9 cellular contexts compared by ENCODE assay signal in the genomic region with DNA sequence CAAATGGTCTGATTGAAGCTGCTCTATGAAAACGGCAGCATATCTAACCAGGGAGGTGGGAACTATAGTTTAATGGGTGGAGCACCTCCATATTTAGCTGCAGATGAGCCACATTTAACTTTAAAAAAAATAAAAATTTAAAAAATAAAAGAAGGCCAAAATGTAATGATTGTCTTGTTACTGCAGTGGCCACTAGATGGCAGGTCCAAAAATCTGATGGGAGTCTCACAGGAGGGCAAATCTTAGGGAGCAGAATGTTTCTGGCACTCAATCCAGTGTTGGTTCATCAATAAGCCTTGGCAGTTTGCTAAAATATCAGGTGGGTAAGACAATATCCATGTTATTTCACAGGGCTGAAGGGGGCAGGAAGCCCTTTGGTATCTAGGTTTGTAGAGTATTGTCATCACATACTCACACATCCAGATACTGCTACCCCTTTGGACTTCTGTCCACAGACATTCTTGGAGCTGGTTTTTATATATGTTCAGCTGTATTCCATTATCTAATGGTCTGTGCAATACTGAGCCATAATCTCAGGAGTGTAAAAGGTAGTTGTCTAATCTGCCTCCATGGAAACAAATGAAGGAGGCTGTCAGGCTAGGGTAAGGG.
DNase-seq lines count a peak whose midpoint lies in the region; ATAC-seq and TF ChIP-seq lines count a peak whose summit lies in the region.
"Had no signal": no experiment of that assay in that cellular context is flagged by ENCODE, and none has a peak within 500 bp of the region (broad histone marks: within the 10 kb centered on the region; RNA-seq: fewer than 3 reads in every experiment).

No MANE protein-coding gene starts in this region.

- peaks cover 1% of the 10 kb centered on the region for H3K27me3 Mint-ChIP-seq in endothelial cell (ENCODE audit: unreplicated experiment)
- no peaks in the 10 kb centered on the region for H3K27me3 Mint-ChIP-seq in T-helper 2 cell treated with Interferon-gamma antibody and Interleukin-4, amounts not matched to agents 5 μg/mL and 100 μg/mL, for 36 hours (ENCODE audit: low read depth)
- H3K27me3 Mint-ChIP-seq: CD4-positive, alpha-beta memory T cell had no signal

- H3K36me3 Mint-ChIP-seq in endothelial cell (ENCODE audit: low read depth, unreplicated experiment), result no peaks in the 10 kb centered on the region
- H3K36me3 Mint-ChIP-seq in T-helper 2 cell treated with Interferon-gamma antibody and Interleukin-4, amounts not matched to agents 5 μg/mL and 100 μg/mL, for 36 hours (ENCODE audit: low read depth), result no peaks in the 10 kb centered on the region

- no peak overlapping the region for H3K4me3 Mint-ChIP-seq in endothelial cell (ENCODE audit: unreplicated experiment)
- no peak overlapping the region for H3K4me3 Mint-ChIP-seq in T-helper 2 cell treated with Interferon-gamma antibody and Interleukin-4, amounts not matched to agents 5 μg/mL and 100 μg/mL, for 36 hours
- H3K4me3 Mint-ChIP-seq: CD4-positive, alpha-beta memory T cell had no signal

- ATAC-seq in sciatic nerve (peak; percentile 13), GM21619 (IDR thresholded peaks at IDR 0.05; ENCODE audit: unreplicated experiment) (no peak), GM18870 (IDR thresholded peaks at IDR 0.05; ENCODE audit: unreplicated experiment) (no peak)

- no peaks in the 10 kb centered on the region for H3K4me1 Mint-ChIP-seq in endothelial cell (ENCODE audit: unreplicated experiment)
- H3K4me1 Mint-ChIP-seq in T-helper 2 cell treated with Interferon-gamma antibody and Interleukin-4, amounts not matched to agents 5 μg/mL and 100 μg/mL, for 36 hours (ENCODE audit: low read depth), result no peaks in the 10 kb centered on the region

- no peaks in the 10 kb centered on the region for H3K9me3 Mint-ChIP-seq in endothelial cell (ENCODE audit: unreplicated experiment)
- no peaks in the 10 kb centered on the region for H3K9me3 Mint-ChIP-seq in T-helper 2 cell treated with Interferon-gamma antibody and Interleukin-4, amounts not matched to agents 5 μg/mL and 100 μg/mL, for 36 hours
- H3K9me3 Mint-ChIP-seq: CD4-positive, alpha-beta memory T cell had no signal

- H3K27ac Mint-ChIP-seq in endothelial cell (ENCODE audit: unreplicated experiment), result no peak overlapping the region
- H3K27ac Mint-ChIP-seq in T-helper 2 cell treated with Interferon-gamma antibody and Interleukin-4, amounts not matched to agents 5 μg/mL and 100 μg/mL, for 36 hours, result no peak overlapping the region
- H3K27ac Mint-ChIP-seq: CD4-positive, alpha-beta memory T cell had no signal

- DNase-seq in NCI-H2171 treated with DMSO at 0.1 percent for 48 hours (lab: John Stamatoyannopoulos, UW) (peak; percentile 14), NCI-H2171 (lab: John Stamatoyannopoulos, UW) (no peak), M059J (ENCODE audit: low read depth) (peak; percentile 31), endothelial cell (ENCODE audit: low spot score) (peak; percentile 25), sciatic nerve (ENCODE audit: low spot score) (no peak)
- no peak for DNase-seq in T-helper 2 cell treated with Interferon-gamma antibody and Interleukin-4, amounts not matched to agents 5 μg/mL and 100 μg/mL, for 36 hours (ENCODE audit: low spot score)
- DNase-seq: CD4-positive, alpha-beta memory T cell had no signal

- TF ChIP-seq CTCF in endothelial cell (IDR thresholded peaks at IDR 0.05; ENCODE audit: unreplicated experiment), result peak; percentile 81

- intact Hi-C loops in sciatic nerve (cut with DNase I), result no loop called here

Comparison
In these comparisons a context has a peak if more than half of its experiments do, and no peak if none do; other contexts are left out.
1. DNase-seq: peak in NCI-H2171 treated with DMSO at 0.1 percent for 48 hours (single experiment), M059J (single experiment) and endothelial cell (single experiment); none in NCI-H2171 (single experiment), sciatic nerve (single experiment) and T-helper 2 cell treated with Interferon-gamma antibody and Interleukin-4, amounts not matched to agents 5 μg/mL and 100 μg/mL, for 36 hours (single experiment).